20 cellular contexts compared by ENCODE assay signal in the genomic region with DNA sequence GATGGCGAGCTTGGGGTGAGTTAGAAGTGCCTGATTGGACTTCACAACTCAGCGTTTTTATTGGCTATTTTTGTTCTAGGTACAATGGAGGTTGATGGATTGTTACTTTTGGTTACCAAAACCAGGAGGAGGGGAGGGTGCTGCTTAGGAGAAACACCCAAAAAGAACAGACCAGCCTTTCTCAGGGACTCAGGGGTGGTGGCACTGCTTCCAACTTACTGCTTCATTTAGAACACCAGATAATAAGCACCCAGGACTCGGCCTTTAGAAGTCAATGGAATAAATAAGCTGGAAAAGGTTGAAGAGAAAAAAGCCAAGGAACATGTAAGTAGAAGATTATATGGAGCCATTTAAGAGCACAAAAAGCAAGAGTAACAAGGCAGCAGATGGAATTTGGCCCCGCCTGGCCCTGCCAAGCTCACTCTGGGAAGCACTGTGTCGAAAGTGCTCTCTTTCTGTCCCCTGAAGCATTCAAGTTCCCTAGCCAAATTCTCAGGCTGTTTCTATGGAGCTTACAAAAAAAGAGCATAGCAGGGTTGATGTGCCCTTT.
A peak's percentile ranks its signal among the peaks of the same experiment; 100 is the strongest.
DNase-seq lines count a peak whose midpoint lies in the region; ATAC-seq lines count a peak whose summit lies in the region.
"Had no signal": no experiment of that assay in that cellular context is flagged by ENCODE, and none has a peak within 500 bp of the region (broad histone marks: within the 10 kb centered on the region; RNA-seq: fewer than 3 reads in every experiment).

No MANE protein-coding gene starts in this region.

- no peaks in the 10 kb centered on the region for H3K79me1 ChIP-seq in neuronal stem cell (ENCODE audit: low read depth, low read length)

- H2BK15ac ChIP-seq in neuronal stem cell (ENCODE audit: low read length): no peak overlapping the region

- no peak overlapping the region for H3K14ac ChIP-seq in neuronal stem cell (ENCODE audit: low read length)

- H3K9ac ChIP-seq in neuronal stem cell (ENCODE audit: low read depth, low read length, poor library complexity): no peak overlapping the region

- H3K4me1 ChIP-seq in neuronal stem cell (ENCODE audit: control insufficient read depth in 2 of 2, insufficient read depth in 1 of 2, low read depth in 1 of 2, low read length in 2 of 2) (peaks cover 3 to 16% of the 10 kb centered on the region in 2 donors), HAP-1 (no peaks in the 10 kb centered on the region)

- no peak overlapping the region for H4K8ac ChIP-seq in neuronal stem cell (ENCODE audit: low read depth, low read length)

- peak; percentile 75 for DNase-seq in Ammon's horn (ENCODE audit: low spot score)
- DNase-seq in caudate nucleus (lab: John Stamatoyannopoulos, UW): peak in 28 of 61 donors; percentile 2 to 90 (median 18)
- DNase-seq in hypothalamus (lab: John Stamatoyannopoulos, UW): peak in 29 of 51 donors; percentile 1 to 82 (median 36)
- no peak for DNase-seq in neuronal stem cell (ENCODE audit: low spot score)
- DNase-seq in iPS-NIHi11 (ENCODE audit: low spot score): no peak
- no peak for DNase-seq in HAP-1 (ENCODE audit: low spot score in 2 of 2)
- DNase-seq in occipital lobe (lab: John Stamatoyannopoulos, UW): no peak
- DNase-seq: 8988T; CD4-positive, CD25-positive, alpha-beta regulatory T cell; COR-L47; DND-41; GF-D8; GOT3; NCI-H1105 treated with DMSO at 0.1 percent for 48 hours; NCI-H1694; NCI-H748 treated with DMSO at 0.1 percent for 48 hours; NK-92 treated with Interleukin-12 subunit alpha and Interleukin-12 subunit beta, amount 100 ng/mL, for 24 hours; Right ventricle myocardium superior had no signal

- no peaks in the 10 kb centered on the region for H3K9me3 ChIP-seq in neuronal stem cell (replicated peaks in 1 of 2; ENCODE audit: control insufficient read depth in 2 of 2, insufficient read depth in 1 of 2, low read depth in 1 of 2, low read length in 2 of 2)
- no peaks in the 10 kb centered on the region for H3K9me3 ChIP-seq in HAP-1

- in situ Hi-C loops in HAP-1 (cut with MboI; ENCODE audit: low sequenced_read_pairs): no loop called here

- peak overlapping the region; percentile 49 for H2AFZ ChIP-seq in neuronal stem cell (ENCODE audit: low read length)

- H3K4me3 ChIP-seq in neuronal stem cell (ENCODE audit: low read length in 2 of 2) (no peak overlapping the region), HAP-1 (no peak overlapping the region)
- H3K4me3 ChIP-seq: K562 had no signal

- no peak overlapping the region for H3K4ac ChIP-seq in neuronal stem cell (ENCODE audit: low read length)

- peak overlapping the region; percentile 11 for H3K27ac ChIP-seq in caudate nucleus (ENCODE audit: low read depth, low read length)
- no peak overlapping the region for H3K27ac ChIP-seq in neuronal stem cell (replicated peaks; ENCODE audit: low read length)

- ATAC-seq in GM21367 (IDR thresholded peaks at IDR 0.05; ENCODE audit: unreplicated experiment): no peak
- ATAC-seq: K562 had no signal

- no CpG with 5 or more reads among the region's 5 CpGs for WGBS in neuronal stem cell (ENCODE audit: extremely low coverage in 2 of 2, insufficient read length in 2 of 2, insufficient replicate concordance in 1 of 2), 2 donors

- no peak overlapping the region for H3K4me2 ChIP-seq in neuronal stem cell (ENCODE audit: insufficient read depth, low read length, poor library complexity, severe bottlenecking)

- H3K23ac ChIP-seq in neuronal stem cell (ENCODE audit: low read depth, low read length, poor library complexity): no peak overlapping the region

- no peaks in the 10 kb centered on the region for H3K27me3 ChIP-seq in neuronal stem cell (ENCODE audit: control insufficient read depth in 3 of 3, insufficient read depth in 3 of 3, low read depth in 1 of 3, low read length in 3 of 3)
- no peaks in the 10 kb centered on the region for H3K27me3 ChIP-seq in HAP-1 (ENCODE audit: low read depth)

- peaks cover 1 to 4% of the 10 kb centered on the region in 2 donors for H3K36me3 ChIP-seq in neuronal stem cell (replicated peaks in 1 of 2; ENCODE audit: control insufficient read depth in 2 of 2, insufficient read depth in 2 of 2, low read length in 2 of 2)
- no peaks in the 10 kb centered on the region for H3K36me3 ChIP-seq in HAP-1 (replicated peaks)

- H3K18ac ChIP-seq in neuronal stem cell (ENCODE audit: low read length): no peak overlapping the region

- no peak overlapping the region for H4K91ac ChIP-seq in neuronal stem cell (ENCODE audit: low read depth, low read length, poor library complexity)

- no peak overlapping the region for H2AK5ac ChIP-seq in neuronal stem cell (ENCODE audit: low read depth, low read length)

- H2BK120ac ChIP-seq in neuronal stem cell (ENCODE audit: low read depth, low read length): no peak overlapping the region

- no peak overlapping the region for H2BK5ac ChIP-seq in neuronal stem cell (ENCODE audit: low read length)

- H2BK12ac ChIP-seq in neuronal stem cell (ENCODE audit: low read length): no peak overlapping the region

Comparison
In these comparisons a context has a peak if more than half of its experiments do, and no peak if none do; other contexts are left out.
1. DNase-seq: peak in Ammon's horn (single experiment) and hypothalamus (29 of 51); none in neuronal stem cell (single experiment), iPS-NIHi11 (single experiment), HAP-1 (0 of 2) and occipital lobe (single experiment).